ENCODE assay signal across 11 cellular contexts in genomic region chr6:43095939-43096338, GRCh38. TPM values are rescaled to one million over a fixed set of nuclear protein-coding genes. Genes with fewer than 3 reads are reported as not detected.
A peak's percentile ranks its signal among the peaks of the same experiment; 100 is the strongest.
DNase-seq lines count a peak whose midpoint lies in the region; ATAC-seq and TF ChIP-seq lines count a peak whose summit lies in the region.
"Had no signal": no experiment of that assay in that cellular context is flagged by ENCODE, and none has a peak within 500 bp of the region (broad histone marks: within the 10 kb centered on the region; RNA-seq: fewer than 3 reads in every experiment).

No MANE protein-coding gene starts in this region.

- TF ChIP-seq CTCF in neural crest cell (conservative IDR thresholded peaks at IDR 0.05) (no peak), dorsolateral prefrontal cortex (IDR thresholded peaks at IDR 0.05 in 54 of 56, conservative IDR thresholded peaks at IDR 0.05 in 2 of 56; ENCODE audit: low read depth in 1 of 56, partially characterized antibody in 56 of 56) (no peak)

- H3K4me3 ChIP-seq in BLaER1 treated with 17β-estradiol and CSF1 and Interleukin-3, amounts not matched to agents 10 nM and 100 nM = no peak overlapping the region
- no peak overlapping the region for H3K4me3 ChIP-seq in HUES64 (ENCODE audit: low read length)
- H3K4me3 ChIP-seq in dorsolateral prefrontal cortex = peak overlapping the region in 5 of 59 donors; percentile 11 to 29 (median 22)
- H3K4me3 ChIP-seq: left ventricle myocardium inferior had no signal

- peak overlapping the region; percentile 21 for H3K4me3 Mint-ChIP-seq in neural crest cell
- H3K4me3 Mint-ChIP-seq: activated CD8-positive, alpha-beta T cell treated with anti-CD3 and anti-CD28 coated beads for 36 hours had no signal

- H3K4me1 ChIP-seq in BLaER1 treated with 17β-estradiol and CSF1 and Interleukin-3, amounts not matched to agents 10 nM and 100 nM = peaks cover 17 to 47% (median 35%) of the 10 kb centered on the region in 10 experiments
- peaks cover 49% of the 10 kb centered on the region for H3K4me1 ChIP-seq in HUES64 (ENCODE audit: insufficient read depth, low read length)

- DNase-seq in ecto neural progenitor cell (ENCODE audit: low spot score) (peak; percentile 54), neural crest cell (ENCODE audit: low read depth, low spot score) (no peak), dorsolateral prefrontal cortex (no peak), Right ventricle myocardium superior (no peak), NOMO-1 treated with dmso at 0.1 percent for 144 hours (lab: John Stamatoyannopoulos, UW; ENCODE audit: unreplicated experiment) (no peak), T-helper 2 cell (no peak)
- DNase-seq: activated CD8-positive, alpha-beta T cell treated with anti-CD3 and anti-CD28 coated beads for 36 hours; left ventricle myocardium inferior; NCI-H2107 had no signal

- intact Hi-C loops in dorsolateral prefrontal cortex (cut with DNase I) = no loop called here
- intact Hi-C loops in Right ventricle myocardium superior (cut with DNase I) = no loop called here

- peak overlapping the region in 8 of 11 experiments; percentile 4 to 59 (median 32); a peak in 10 of 22 replicates for H3K27ac ChIP-seq in BLaER1 treated with 17β-estradiol and CSF1 and Interleukin-3, amounts not matched to agents 10 nM and 100 nM
- peak overlapping the region; percentile 34 for H3K27ac ChIP-seq in HUES64 (ENCODE audit: low read depth, low read length)
- peak overlapping the region in 7 of 59 donors; percentile 2 to 44 (median 11) for H3K27ac ChIP-seq in dorsolateral prefrontal cortex
- H3K27ac ChIP-seq: left ventricle myocardium inferior had no signal

- WGBS in HUES64 = 63% methylated on average over 7 of the region's 7 CpGs

- H3K27me3 ChIP-seq in BLaER1 treated with 17β-estradiol and CSF1 and Interleukin-3, amounts not matched to agents 10 nM and 100 nM = no peaks in the 10 kb centered on the region
- no peaks in the 10 kb centered on the region for H3K27me3 ChIP-seq in HUES64 (ENCODE audit: insufficient read depth, low read length)
- H3K27me3 ChIP-seq in dorsolateral prefrontal cortex = no peaks in the 10 kb centered on the region

- H3K9ac ChIP-seq in BLaER1 treated with 17β-estradiol and CSF1 and Interleukin-3, amounts not matched to agents 10 nM and 100 nM = peak overlapping the region in 9 of 11 experiments; percentile 9 to 59 (median 38); a peak in 12 of 22 replicates
- H3K9ac ChIP-seq in HUES64 (ENCODE audit: low read depth, low read length) = peak overlapping the region; percentile 7; the same call in 1 of the 2 replicates

- no peaks in the 10 kb centered on the region for H3K27me3 Mint-ChIP-seq in neural crest cell (ENCODE audit: low read depth)
- H3K27me3 Mint-ChIP-seq: activated CD8-positive, alpha-beta T cell treated with anti-CD3 and anti-CD28 coated beads for 36 hours had no signal

- no peak overlapping the region for H3K27ac Mint-ChIP-seq in neural crest cell (ENCODE audit: unreplicated experiment)
- H3K27ac Mint-ChIP-seq: activated CD8-positive, alpha-beta T cell treated with anti-CD3 and anti-CD28 coated beads for 36 hours had no signal

- ATAC-seq in Right ventricle myocardium superior (ENCODE audit: poor library complexity) = no peak
- ATAC-seq: activated CD8-positive, alpha-beta T cell treated with anti-CD3 and anti-CD28 coated beads for 36 hours had no signal

- peaks cover 0 to 76% (median 47%) of the 10 kb centered on the region in 11 experiments; a peak in 15 of 22 replicates for H4K20me1 ChIP-seq in BLaER1 treated with 17β-estradiol and CSF1 and Interleukin-3, amounts not matched to agents 10 nM and 100 nM

- peak overlapping the region; percentile 32 to 73 (median 65) for H3K4me2 ChIP-seq in BLaER1 treated with 17β-estradiol and CSF1 and Interleukin-3, amounts not matched to agents 10 nM and 100 nM

- H3K36me3 ChIP-seq in BLaER1 treated with 17β-estradiol and CSF1 and Interleukin-3, amounts not matched to agents 10 nM and 100 nM = 0 out of 22 replicates have a peak, but pooled peaks cover 0 to 6% (median 0%) of the 10 kb centered on the region in 11 experiments
- H3K36me3 ChIP-seq in HUES64 (ENCODE audit: insufficient read depth, low read length) = no peaks in the 10 kb centered on the region
- H3K36me3 ChIP-seq: left ventricle myocardium inferior had no signal

- H3K9me3 ChIP-seq in BLaER1 treated with 17β-estradiol and CSF1 and Interleukin-3, amounts not matched to agents 10 nM and 100 nM (replicated peaks in 1 of 11) = no peaks in the 10 kb centered on the region
- H3K9me3 ChIP-seq in HUES64 (ENCODE audit: insufficient read depth, low read depth, low read length) = no peaks in the 10 kb centered on the region
- H3K9me3 ChIP-seq: left ventricle myocardium inferior had no signal

- H3K9me3 Mint-ChIP-seq in neural crest cell = no peaks in the 10 kb centered on the region
- H3K9me3 Mint-ChIP-seq: activated CD8-positive, alpha-beta T cell treated with anti-CD3 and anti-CD28 coated beads for 36 hours had no signal

- no peaks in the 10 kb centered on the region for H3K36me3 Mint-ChIP-seq in neural crest cell (ENCODE audit: low read depth)

- H3K4me1 Mint-ChIP-seq in neural crest cell = peaks cover 53% of the 10 kb centered on the region

RNA-seq across cellular contexts. Expression of gene PTK7, which starts 19.8 kb away (rescaled TPM):
- polyA plus RNA-seq in HUES64 (2013, experiment 1 of 2) = 81.6 TPM
- 88.8 TPM for polyA plus RNA-seq in HUES64 (2013, experiment 2 of 2)
- 101 and 106 TPM in 2 replicates for total RNA-seq in neural crest cell
- 10 to 100 TPM in 100 of 120 experiments, 1 to 10 TPM in 20; 5.8 to 26.2 (median 13.0) TPM for total RNA-seq in dorsolateral prefrontal cortex
- 1.4 TPM for total RNA-seq in Right ventricle myocardium superior

RNA-seq across cellular contexts. Expression of gene KLC4, which starts 36.5 kb away (rescaled TPM):
- 17.2 TPM for polyA plus RNA-seq in HUES64 (2013, experiment 1 of 2)
- polyA plus RNA-seq in HUES64 (2013, experiment 2 of 2) = 16.3 TPM
- total RNA-seq in neural crest cell (16.7 and 20.3 TPM in 2 replicates), dorsolateral prefrontal cortex (10 to 100 TPM; 39.5 to 88.4 (median 59.1) TPM), Right ventricle myocardium superior (30.6 TPM)

RNA-seq across cellular contexts. Expression of gene MRPL2, which starts 36.7 kb away (rescaled TPM):
- 62.2 TPM for polyA plus RNA-seq in HUES64 (2013, experiment 1 of 2)
- polyA plus RNA-seq in HUES64 (2013, experiment 2 of 2) = 59.8 TPM
- total RNA-seq in neural crest cell (45.7 and 56.8 TPM in 2 replicates), dorsolateral prefrontal cortex (10 to 100 TPM; 30.1 to 96.7 (median 58.0) TPM), Right ventricle myocardium superior (107 TPM)

RNA-seq across cellular contexts. Expression of gene CUL7, which starts 42.3 kb away (rescaled TPM):
- 10.0 TPM for polyA plus RNA-seq in HUES64 (2013, experiment 1 of 2)
- polyA plus RNA-seq in HUES64 (2013, experiment 2 of 2) = 12.1 TPM
- total RNA-seq in neural crest cell (40.6 and 42.9 TPM in 2 replicates), dorsolateral prefrontal cortex (10 to 100 TPM in 119 of 120 experiments, 1 to 10 TPM in 1; 9.9 to 23.3 (median 17.8) TPM), Right ventricle myocardium superior (6.8 TPM)
